17 cellular contexts compared by ENCODE assay signal in the genomic region with DNA sequence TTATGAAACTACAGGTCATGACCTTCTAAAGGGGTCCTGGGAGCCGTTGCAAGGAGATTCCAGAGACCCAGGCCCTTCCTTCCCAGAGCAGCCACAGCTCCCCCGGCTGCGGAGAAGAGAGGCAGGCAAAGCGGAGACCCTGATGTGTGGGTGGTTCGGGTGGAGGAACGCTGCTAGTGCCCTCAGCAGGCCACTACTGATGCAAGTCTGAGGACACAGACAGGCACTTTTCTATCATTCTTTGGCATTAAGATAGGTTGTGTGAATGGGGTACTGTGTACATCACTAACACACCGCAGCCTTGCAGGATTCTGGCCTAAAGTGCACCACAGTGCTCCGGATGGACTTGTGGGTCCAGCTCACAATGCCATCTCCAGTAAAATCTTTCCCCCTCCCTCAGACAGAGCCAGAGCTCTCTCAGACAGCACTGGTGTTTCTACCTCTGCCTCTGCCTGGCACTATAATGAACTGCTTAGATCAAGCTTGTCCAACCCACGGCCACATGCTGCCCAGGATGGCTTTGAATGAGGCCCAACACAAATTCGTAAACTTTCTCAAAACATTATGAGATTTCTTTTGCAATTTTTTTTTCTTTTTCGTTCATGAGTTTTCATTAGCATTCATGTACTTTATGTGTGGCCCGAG.
DNase-seq lines count a peak whose midpoint lies in the region; ATAC-seq and TF ChIP-seq lines count a peak whose summit lies in the region.
"Had no signal": no experiment of that assay in that cellular context is flagged by ENCODE, and none has a peak within 500 bp of the region (broad histone marks: within the 10 kb centered on the region; RNA-seq: fewer than 3 reads in every experiment).

No MANE protein-coding gene starts in this region.

- TF ChIP-seq CTCF in sigmoid colon (IDR thresholded peaks at IDR 0.05) (no peak), GM13976 (IDR thresholded peaks at IDR 0.05; ENCODE audit: borderline replicate concordance, control extremely low read depth, extremely low read depth, insufficient read depth, missing control alignments) (no peak)

- H3K4me3 ChIP-seq in NT2/D1 (ENCODE audit: insufficient read length, low read depth), result no peak overlapping the region
- H3K4me3 ChIP-seq in sigmoid colon, result no peak overlapping the region
- H3K4me3 ChIP-seq: SJSA1, thoracic aorta had no signal

- H3K36me3 ChIP-seq in NT2/D1 (ENCODE audit: insufficient read depth, insufficient read length, low read length) (no peaks in the 10 kb centered on the region), sigmoid colon (peaks cover 0 to 6% (median 0%) of the 10 kb centered on the region in 4 donors)
- H3K36me3 ChIP-seq: SJSA1, thoracic aorta had no signal

- peaks cover 3% of the 10 kb centered on the region for H3K4me1 ChIP-seq in NT2/D1 (ENCODE audit: insufficient read depth, insufficient read length)
- H3K4me1 ChIP-seq in sigmoid colon, result peaks cover 0 to 33% (median 28%) of the 10 kb centered on the region in 4 donors
- H3K4me1 ChIP-seq: SJSA1 had no signal

- H3K9me3 ChIP-seq in NT2/D1 (ENCODE audit: insufficient read depth, low read length), result no peaks in the 10 kb centered on the region
- no peaks in the 10 kb centered on the region for H3K9me3 ChIP-seq in sigmoid colon
- H3K9me3 ChIP-seq: SJSA1, thoracic aorta had no signal

- TF ChIP-seq POLR2A in sigmoid colon (IDR thresholded peaks at IDR 0.05), result no peak

- in situ Hi-C loops in GM13976 (cut with MboI; ENCODE audit: low sequenced_read_pairs, unreplicated experiment), result no loop called here

- WGBS in sigmoid colon, 2 donors, result 87 to 94% methylated on average over 12 of the region's 12 CpGs

- peak; percentile 8 for ATAC-seq in left lobe of liver

- intact Hi-C loops in sigmoid colon (cut with DNase I), result no loop called here

- H3K27me3 ChIP-seq in NT2/D1 (ENCODE audit: insufficient read depth, insufficient read length) (no peaks in the 10 kb centered on the region), sigmoid colon (no peaks in the 10 kb centered on the region)
- H3K27me3 ChIP-seq: SJSA1 had no signal

- peak; percentile 33 for DNase-seq in NT2/D1 (ENCODE audit: low read depth, low spot score)
- DNase-seq in ecto neural progenitor cell (ENCODE audit: low spot score), result peak; percentile 76
- no peak for DNase-seq in left lobe of liver (ENCODE audit: low spot score)
- DNase-seq in sigmoid colon, result peak; percentile 27
- DNase-seq in mesenteric fat pad (ENCODE audit: low spot score), result no peak
- no peak for DNase-seq in GM13976 (ENCODE audit: low spot score)
- DNase-seq in C1 segment of cervical spinal cord (lab: John Stamatoyannopoulos, UW), result no peak
- DNase-seq in AG08395 (ENCODE audit: low spot score), result no peak
- DNase-seq: activated effector memory CD4-positive, alpha-beta T cell treated with Interleukin-2 at 50 U/mL for 16 hours; AML-193; amygdala; Calu3; NCI-H1930; NCI-H524; stimulated activated CD4-positive, alpha-beta T cell treated with anti-CD3 and anti-CD28 coated beads, Interleukin-4, amount 100 ng/mL, for 1 hour had no signal

- no peak overlapping the region for H3K9ac ChIP-seq in NT2/D1 (ENCODE audit: insufficient read length, low read depth)

- H3K27ac ChIP-seq in sigmoid colon, result peak overlapping the region in 1 of 4 donors; percentile 50
- H3K27ac ChIP-seq: SJSA1, thoracic aorta had no signal

- no peak for TF ChIP-seq EP300 in sigmoid colon (IDR thresholded peaks at IDR 0.05)

Comparison
In these comparisons a context has a peak if more than half of its experiments do, and no peak if none do; other contexts are left out.
1. DNase-seq: peak in NT2/D1 (single experiment), ecto neural progenitor cell (single experiment) and sigmoid colon (single experiment); none in left lobe of liver (single experiment), mesenteric fat pad (single experiment), GM13976 (single experiment), C1 segment of cervical spinal cord (0 of 14) and AG08395 (single experiment).